ENCODE assay signal across 20 cellular contexts in genomic region chr21:19899645-19900044, GRCh38.
DNase-seq lines count a peak whose midpoint lies in the region; ATAC-seq and TF ChIP-seq lines count a peak whose summit lies in the region.
"Had no signal": no experiment of that assay in that cellular context is flagged by ENCODE, and none has a peak within 500 bp of the region (broad histone marks: within the 10 kb centered on the region; RNA-seq: fewer than 3 reads in every experiment).

No MANE protein-coding gene starts in this region.

- no peak for ATAC-seq in activated naive CD8-positive, alpha-beta T cell treated with anti-CD3 and anti-CD28 coated beads, Interleukin-2, amount 50 U/mL, for 24 hours
- no peak for ATAC-seq in HG03432 (IDR thresholded peaks at IDR 0.05; ENCODE audit: unreplicated experiment)
- ATAC-seq: HepG2 had no signal

- no peaks in the 10 kb centered on the region for H3K36me3 Mint-ChIP-seq in neural crest cell (ENCODE audit: low read depth)
- H3K36me3 Mint-ChIP-seq in activated naive CD8-positive, alpha-beta T cell treated with anti-CD3 and anti-CD28 coated beads, Interleukin-2, amount 50 U/mL, for 24 hours (ENCODE audit: low read depth) = no peaks in the 10 kb centered on the region
- H3K36me3 Mint-ChIP-seq: CD4-positive, CD25-positive, alpha-beta regulatory T cell; CD8-positive, alpha-beta memory T cell; IgD-negative memory B cell had no signal

- TF ChIP-seq CTCF in neural crest cell (conservative IDR thresholded peaks at IDR 0.05) = no peak

- H3K9me3 Mint-ChIP-seq in neural crest cell = peaks cover 5% of the 10 kb centered on the region
- H3K9me3 Mint-ChIP-seq in activated naive CD8-positive, alpha-beta T cell treated with anti-CD3 and anti-CD28 coated beads, Interleukin-2, amount 50 U/mL, for 24 hours = peaks cover 15% of the 10 kb centered on the region

- peak overlapping the region; percentile 35 for H3K27ac Mint-ChIP-seq in neural crest cell (ENCODE audit: unreplicated experiment)
- H3K27ac Mint-ChIP-seq in activated naive CD8-positive, alpha-beta T cell treated with anti-CD3 and anti-CD28 coated beads, Interleukin-2, amount 50 U/mL, for 24 hours = no peak overlapping the region
- H3K27ac Mint-ChIP-seq: CD4-positive, CD25-positive, alpha-beta regulatory T cell; IgD-negative memory B cell had no signal

- no peaks in the 10 kb centered on the region for H3K27me3 Mint-ChIP-seq in neural crest cell (ENCODE audit: low read depth)
- H3K27me3 Mint-ChIP-seq in activated naive CD8-positive, alpha-beta T cell treated with anti-CD3 and anti-CD28 coated beads, Interleukin-2, amount 50 U/mL, for 24 hours = no peaks in the 10 kb centered on the region
- H3K27me3 Mint-ChIP-seq: CD4-positive, CD25-positive, alpha-beta regulatory T cell; CD8-positive, alpha-beta memory T cell; IgD-negative memory B cell had no signal

- DNase-seq in Daoy (ENCODE audit: low read depth) (peak; percentile 37), NCI-H146 (lab: John Stamatoyannopoulos, UW) (peak; percentile 40), neural crest cell (ENCODE audit: low read depth, low spot score) (no peak), NCI-H1436 (lab: John Stamatoyannopoulos, UW) (no peak)
- DNase-seq in activated naive CD8-positive, alpha-beta T cell treated with anti-CD3 and anti-CD28 coated beads, Interleukin-2, amount 50 U/mL, for 24 hours = no peak
- no peak for DNase-seq in stimulated activated CD4-positive, alpha-beta T cell treated with anti-CD3 and anti-CD28 coated beads, Interleukin-1b, Interleukin-23, amount 100 ng/mL, for 48 hours
- DNase-seq: ACHN; BE2C; C1 segment of cervical spinal cord; CD4-positive, CD25-positive, alpha-beta regulatory T cell; CD8-positive, alpha-beta memory T cell; COR-L47; DMS 273 treated with DMSO at 0.1 percent for 48 hours; DND-41; GM23248; HCEC 1CT; KG1 had no signal

- peaks cover 5% of the 10 kb centered on the region for H3K4me1 Mint-ChIP-seq in neural crest cell
- no peaks in the 10 kb centered on the region for H3K4me1 Mint-ChIP-seq in activated naive CD8-positive, alpha-beta T cell treated with anti-CD3 and anti-CD28 coated beads, Interleukin-2, amount 50 U/mL, for 24 hours
- H3K4me1 Mint-ChIP-seq: CD4-positive, CD25-positive, alpha-beta regulatory T cell; CD8-positive, alpha-beta memory T cell; IgD-negative memory B cell had no signal

- H3K4me3 Mint-ChIP-seq in neural crest cell = no peak overlapping the region
- no peak overlapping the region for H3K4me3 Mint-ChIP-seq in activated naive CD8-positive, alpha-beta T cell treated with anti-CD3 and anti-CD28 coated beads, Interleukin-2, amount 50 U/mL, for 24 hours
- H3K4me3 Mint-ChIP-seq: CD4-positive, CD25-positive, alpha-beta regulatory T cell; CD8-positive, alpha-beta memory T cell; IgD-negative memory B cell had no signal

Comparison
In these comparisons a context has a peak if more than half of its experiments do, and no peak if none do; other contexts are left out.
1. DNase-seq: peak in Daoy (single experiment) and NCI-H146 (single experiment); none in neural crest cell (single experiment), NCI-H1436 (single experiment), activated naive CD8-positive, alpha-beta T cell treated with anti-CD3 and anti-CD28 coated beads, Interleukin-2, amount 50 U/mL, for 24 hours (single experiment) and stimulated activated CD4-positive, alpha-beta T cell treated with anti-CD3 and anti-CD28 coated beads, Interleukin-1b, Interleukin-23, amount 100 ng/mL, for 48 hours (single experiment).